In genomic region chr20:38872491-38873049, GRCh38 we compare ENCODE assay signal across 10 cellular contexts. TPM values are rescaled to one million over a fixed set of nuclear protein-coding genes. Genes with fewer than 3 reads are reported as not detected.
DNase-seq lines count a peak whose midpoint lies in the region; ATAC-seq and TF ChIP-seq lines count a peak whose summit lies in the region.
"Had no signal": no experiment of that assay in that cellular context is flagged by ENCODE, and none has a peak within 500 bp of the region (broad histone marks: within the 10 kb centered on the region; RNA-seq: fewer than 3 reads in every experiment).

No MANE protein-coding gene starts in this region.

- CTCF ChIA-PET in HEK293T (lab: Yijun Ruan, JAX): no interaction called here

- no peaks in the 10 kb centered on the region for H3K27me3 Mint-ChIP-seq in activated T-helper 1 cell treated with anti-CD3 and anti-CD28 coated beads, Interleukin-12 subunit alpha, Interleukin-12 subunit beta, Interleukin-2, Interleukin-4 antibody, amounts not matched to agents 30 ng/mL and 10 ng/mL and 1 ng/mL, durations not matched to agents 14 hours and 24 hours and 36 hours (ENCODE audit: insufficient read depth)
- no peaks in the 10 kb centered on the region for H3K27me3 Mint-ChIP-seq in naive thymus-derived CD8-positive, alpha-beta T cell

- DNase-seq in GM12865 (ENCODE audit: low read depth) (no peak), cerebellar cortex (ENCODE audit: low spot score) (no peak), HEK293T (ENCODE audit: extremely low spot score) (no peak), psoas muscle (no peak)
- DNase-seq in activated T-helper 1 cell treated with anti-CD3 and anti-CD28 coated beads, Interleukin-12 subunit alpha, Interleukin-12 subunit beta, Interleukin-2, Interleukin-4 antibody, amounts not matched to agents 30 ng/mL and 10 ng/mL and 1 ng/mL, durations not matched to agents 14 hours and 24 hours and 36 hours (ENCODE audit: low spot score): no peak
- DNase-seq in naive thymus-derived CD8-positive, alpha-beta T cell: no peak
- DNase-seq: right lobe of liver had no signal

- peak overlapping the region; percentile 96 for H3K27ac Mint-ChIP-seq in activated T-helper 1 cell treated with anti-CD3 and anti-CD28 coated beads, Interleukin-12 subunit alpha, Interleukin-12 subunit beta, Interleukin-2, Interleukin-4 antibody, amounts not matched to agents 30 ng/mL and 10 ng/mL and 1 ng/mL, durations not matched to agents 14 hours and 24 hours and 36 hours
- peak overlapping the region; percentile 92 to 100 (median 98) for H3K27ac Mint-ChIP-seq in naive thymus-derived CD8-positive, alpha-beta T cell

- no peaks in the 10 kb centered on the region for H3K36me3 ChIP-seq in psoas muscle (ENCODE audit: insufficient read depth in 1 of 2, low read depth in 1 of 2)
- H3K36me3 ChIP-seq: right lobe of liver had no signal

- H3K4me1 ChIP-seq in psoas muscle: no peaks in the 10 kb centered on the region

- H3K4me1 Mint-ChIP-seq in activated T-helper 1 cell treated with anti-CD3 and anti-CD28 coated beads, Interleukin-12 subunit alpha, Interleukin-12 subunit beta, Interleukin-2, Interleukin-4 antibody, amounts not matched to agents 30 ng/mL and 10 ng/mL and 1 ng/mL, durations not matched to agents 14 hours and 24 hours and 36 hours (ENCODE audit: low read depth): peaks cover 92% of the 10 kb centered on the region
- peaks cover 42 to 87% (median 70%) of the 10 kb centered on the region in 4 donors for H3K4me1 Mint-ChIP-seq in naive thymus-derived CD8-positive, alpha-beta T cell

- no peaks in the 10 kb centered on the region for H3K9me3 ChIP-seq in psoas muscle
- H3K9me3 ChIP-seq: right lobe of liver had no signal

- peak overlapping the region; percentile 76 for H3K4me3 Mint-ChIP-seq in activated T-helper 1 cell treated with anti-CD3 and anti-CD28 coated beads, Interleukin-12 subunit alpha, Interleukin-12 subunit beta, Interleukin-2, Interleukin-4 antibody, amounts not matched to agents 30 ng/mL and 10 ng/mL and 1 ng/mL, durations not matched to agents 14 hours and 24 hours and 36 hours
- H3K4me3 Mint-ChIP-seq in naive thymus-derived CD8-positive, alpha-beta T cell: peak overlapping the region; percentile 47 to 91 (median 79)

- H3K9me3 Mint-ChIP-seq in activated T-helper 1 cell treated with anti-CD3 and anti-CD28 coated beads, Interleukin-12 subunit alpha, Interleukin-12 subunit beta, Interleukin-2, Interleukin-4 antibody, amounts not matched to agents 30 ng/mL and 10 ng/mL and 1 ng/mL, durations not matched to agents 14 hours and 24 hours and 36 hours: no peaks in the 10 kb centered on the region
- no peaks in the 10 kb centered on the region for H3K9me3 Mint-ChIP-seq in naive thymus-derived CD8-positive, alpha-beta T cell

- peak; percentile 6 for ATAC-seq in HG02852 (IDR thresholded peaks at IDR 0.05; ENCODE audit: unreplicated experiment)
- no peak for ATAC-seq in naive thymus-derived CD8-positive, alpha-beta T cell
- ATAC-seq in psoas muscle: no peak
- ATAC-seq in HG03095 (IDR thresholded peaks at IDR 0.05; ENCODE audit: unreplicated experiment): no peak

- intact Hi-C loops in activated T-helper 1 cell treated with anti-CD3 and anti-CD28 coated beads, Interleukin-12 subunit alpha, Interleukin-12 subunit beta, Interleukin-2, Interleukin-4 antibody, amounts not matched to agents 30 ng/mL and 10 ng/mL and 1 ng/mL, durations not matched to agents 14 hours and 24 hours and 36 hours (cut with micrococcal nuclease): loop anchor here (1.0 to 2.0 kb wide), 8 partner anchors 9 to 148 kb away; partner anchors contain the start of genes ACTR5 and PPP1R16B
- intact Hi-C loops in psoas muscle (cut with DNase I): no loop called here

- WGBS in psoas muscle, 3 donors: 70 to 77% (median 71%) methylated on average over 15 of the region's 15 CpGs

- TF ChIP-seq CTCF in GM12865 (IDR thresholded peaks at IDR 0.05; ENCODE audit: insufficient read depth, low read depth, low read length, missing control alignments) (no peak), psoas muscle (IDR thresholded peaks at IDR 0.05) (no peak)

- peaks cover 24% of the 10 kb centered on the region for H3K36me3 Mint-ChIP-seq in activated T-helper 1 cell treated with anti-CD3 and anti-CD28 coated beads, Interleukin-12 subunit alpha, Interleukin-12 subunit beta, Interleukin-2, Interleukin-4 antibody, amounts not matched to agents 30 ng/mL and 10 ng/mL and 1 ng/mL, durations not matched to agents 14 hours and 24 hours and 36 hours (ENCODE audit: low read depth)
- peaks cover 0 to 8% (median 2%) of the 10 kb centered on the region in 3 donors for H3K36me3 Mint-ChIP-seq in naive thymus-derived CD8-positive, alpha-beta T cell

- H3K4me3 ChIP-seq in GM12865 (ENCODE audit: low read depth, low read length): peak overlapping the region; percentile 50
- no peak overlapping the region for H3K4me3 ChIP-seq in psoas muscle
- H3K4me3 ChIP-seq: lung, right lobe of liver had no signal

- POLR2A ChIA-PET in naive thymus-derived CD8-positive, alpha-beta T cell (lab: Charles Lee): interaction anchor here (0.9 to 7.0 kb wide), 7 partner anchors 10 to 67 kb away, joined by 3 to 105 read pairs (median 5); partner anchors contain the start of gene PPP1R16B
- POLR2A ChIA-PET in HEK293T (lab: Yijun Ruan, JAX): interaction anchor here (0.6 kb wide), 1 partner anchor 53 kb away, joined by 3 read pairs; no protein-coding TSS in a partner anchor

- peaks cover 0 to 19% (median 4%) of the 10 kb centered on the region in 3 donors for H3K27me3 ChIP-seq in psoas muscle (ENCODE audit: insufficient read depth in 3 of 3, low read length in 2 of 3)
- H3K27me3 ChIP-seq: right lobe of liver had no signal

- no peak overlapping the region for H3K27ac ChIP-seq in psoas muscle
- H3K27ac ChIP-seq: right lobe of liver had no signal

TF ChIP-seq in HEK293T, 16 proteins besides CTCF, POLR2A, EP300 and RAD21:
- no peak for TF ChIP-seq ZNF384 (IDR thresholded peaks at IDR 0.05)

RNA-seq across cellular contexts. Expression of gene FAM83D, which starts 53.6 kb away (rescaled TPM):
- total RNA-seq in activated T-helper 1 cell treated with anti-CD3 and anti-CD28 coated beads, Interleukin-12 subunit alpha, Interleukin-12 subunit beta, Interleukin-2, Interleukin-4 antibody, amounts not matched to agents 30 ng/mL and 10 ng/mL and 1 ng/mL, durations not matched to agents 14 hours and 24 hours and 36 hours: 11.0 and 12.4 TPM in 2 replicates
- 1 to 10 TPM; 1.0 to 1.1 TPM for total RNA-seq in naive thymus-derived CD8-positive, alpha-beta T cell
- under 1 TPM; 0.46 to 0.56 (median 0.49) TPM for polyA plus RNA-seq in naive thymus-derived CD8-positive, alpha-beta T cell
- total RNA-seq in psoas muscle: under 1 TPM in 2 of 4 donors, not detected in 2; 0.11 to 0.12 TPM
- polyA plus RNA-seq in psoas muscle: under 1 TPM in 2 of 3 donors, not detected in 1; 0.12 to 0.32 TPM
